1 cellular context compared by ENCODE assay signal in genomic region chr3:69388241-69388640, GRCh38.
TF ChIP-seq lines count a peak whose summit lies in the region.

No MANE protein-coding gene starts in this region.

TF ChIP-seq in GM23338, 12 proteins besides CTCF, POLR2A, EP300 and RAD21 (continued from another document):
- TF ChIP-seq ETS1 (IDR thresholded peaks at IDR 0.05) (no peak), POLR2AphosphoS5 (IDR thresholded peaks at IDR 0.05; ENCODE audit: low read depth) (no peak), STAT1 (IDR thresholded peaks at IDR 0.05; ENCODE audit: unreplicated experiment) (no peak), ZNF331 (CRISPR knock-in tag; IDR thresholded peaks at IDR 0.05; ENCODE audit: low read depth) (no peak), REST (IDR thresholded peaks at IDR 0.05; ENCODE audit: unreplicated experiment) (no peak)
